In genomic region chr11:1935156-1936071, GRCh38 we compare ENCODE assay signal across 21 cellular contexts. TPM values are rescaled to one million over a fixed set of nuclear protein-coding genes. Genes with fewer than 3 reads are reported as not detected.
DNase-seq lines count a peak whose midpoint lies in the region; ATAC-seq and TF ChIP-seq lines count a peak whose summit lies in the region.
"Had no signal": no experiment of that assay in that cellular context is flagged by ENCODE, and none has a peak within 500 bp of the region (broad histone marks: within the 10 kb centered on the region; RNA-seq: fewer than 3 reads in every experiment).

No MANE protein-coding gene starts in this region.

- H3K27ac Mint-ChIP-seq in osteocyte (ENCODE audit: unreplicated experiment), result no peak overlapping the region
- H3K27ac Mint-ChIP-seq: activated T-helper 2 cell treated with anti-CD3 and anti-CD28 coated beads, Interferon-gamma antibody, Interleukin-2, Interleukin-4, amounts not matched to agents 10 μg/mL and 5 μg/mL and 100 μg/mL, durations not matched to agents 14 hours and 24 hours and 36 hours; B cell; HFFc6; IgD-negative memory B cell; type B pancreatic cell had no signal

- TF ChIP-seq CTCF in GM13976 (IDR thresholded peaks at IDR 0.05; ENCODE audit: borderline replicate concordance, control extremely low read depth, extremely low read depth, insufficient read depth, missing control alignments) (no peak), osteocyte (IDR thresholded peaks at IDR 0.05) (no peak)

- intact Hi-C loops in left ventricle myocardium superior (cut with micrococcal nuclease), result no loop called here

- peak; percentile 28 for DNase-seq in activated CD4-positive, CD25-positive, alpha-beta regulatory T cell treated with anti-CD3 and anti-CD28 coated beads, Interleukin-2, amount 50 U/mL, for 72 hours
- DNase-seq in GM13976 (ENCODE audit: low spot score) (peak; percentile 43), left ventricle myocardium superior (peak; percentile 23), osteocyte (ENCODE audit: extremely low spot score, unreplicated experiment) (peak; percentile 83), NCI-H774 (lab: John Stamatoyannopoulos, UW) (no peak), hepatic stellate cell (ENCODE audit: low spot score) (no peak)
- DNase-seq: HFFc6, NCI-H1436, NCI-H748 treated with DMSO at 0.1 percent for 48 hours, nucleus accumbens, OCI-M1, stomach had no signal

- no peaks in the 10 kb centered on the region for H3K9me3 Mint-ChIP-seq in osteocyte (ENCODE audit: unreplicated experiment)
- H3K9me3 Mint-ChIP-seq: activated T-helper 2 cell treated with anti-CD3 and anti-CD28 coated beads, Interferon-gamma antibody, Interleukin-2, Interleukin-4, amounts not matched to agents 10 μg/mL and 5 μg/mL and 100 μg/mL, durations not matched to agents 14 hours and 24 hours and 36 hours; HFFc6; IgD-negative memory B cell; type B pancreatic cell had no signal

- no peak for ATAC-seq in activated CD4-positive, CD25-positive, alpha-beta regulatory T cell treated with anti-CD3 and anti-CD28 coated beads, Interleukin-2, amount 50 U/mL, for 24 hours
- ATAC-seq in left ventricle myocardium superior (no peak), GM19395 (IDR thresholded peaks at IDR 0.05; ENCODE audit: unreplicated experiment) (no peak)

- H3K4me3 Mint-ChIP-seq in osteocyte (ENCODE audit: unreplicated experiment), result no peak overlapping the region
- H3K4me3 Mint-ChIP-seq: B cell, HFFc6, IgD-negative memory B cell, type B pancreatic cell had no signal

- in situ Hi-C loops in GM13976 (cut with MboI; ENCODE audit: low sequenced_read_pairs, unreplicated experiment), result no loop called here

- H3K4me1 Mint-ChIP-seq in osteocyte (ENCODE audit: unreplicated experiment), result peaks cover 14% of the 10 kb centered on the region

- peaks cover 10% of the 10 kb centered on the region for H3K27me3 Mint-ChIP-seq in osteocyte (ENCODE audit: unreplicated experiment)
- H3K27me3 Mint-ChIP-seq: type B pancreatic cell had no signal

- H3K36me3 Mint-ChIP-seq in osteocyte (ENCODE audit: unreplicated experiment), result peaks cover 3% of the 10 kb centered on the region
- H3K36me3 Mint-ChIP-seq: IgD-negative memory B cell had no signal

RNA-seq across cellular contexts. Expression of gene MRPL23, which starts 11.7 kb away (rescaled TPM):
- total RNA-seq in left ventricle myocardium superior, result 102 TPM
- total RNA-seq in osteocyte, result 28.0 and 29.2 TPM in 2 replicates

RNA-seq across cellular contexts. Expression of gene TNNT3, which starts 15.9 kb away (rescaled TPM):
- total RNA-seq in left ventricle myocardium superior (46.1 TPM), osteocyte (2.6 and 4.4 TPM in 2 replicates)
- total RNA-seq: frontal cortex, HFFc6, MCF 10A had no signal

RNA-seq across cellular contexts. Expression of gene PRR33, which starts 43.7 kb away (rescaled TPM):
- 4.4 TPM for total RNA-seq in left ventricle myocardium superior
- not detected in 2 replicates for total RNA-seq in osteocyte
- total RNA-seq: B cell; frontal cortex; HFFc6; MCF 10A; stomach; T-helper 1 cell treated with Interleukin-12 subunit alpha and Interleukin-12 subunit beta and Interleukin-4 antibody, amounts not matched to agents 30 ng/mL and 1 ng/mL, for 36 hours had no signal

Comparison
In these comparisons a context has a peak if more than half of its experiments do, and no peak if none do; other contexts are left out.
1. DNase-seq: peak in activated CD4-positive, CD25-positive, alpha-beta regulatory T cell treated with anti-CD3 and anti-CD28 coated beads, Interleukin-2, amount 50 U/mL, for 72 hours (single experiment), GM13976 (single experiment), left ventricle myocardium superior (single experiment) and osteocyte (single experiment); none in NCI-H774 (single experiment) and hepatic stellate cell (single experiment).